ENCODE assay signal across 9 cellular contexts in the genomic region with DNA sequence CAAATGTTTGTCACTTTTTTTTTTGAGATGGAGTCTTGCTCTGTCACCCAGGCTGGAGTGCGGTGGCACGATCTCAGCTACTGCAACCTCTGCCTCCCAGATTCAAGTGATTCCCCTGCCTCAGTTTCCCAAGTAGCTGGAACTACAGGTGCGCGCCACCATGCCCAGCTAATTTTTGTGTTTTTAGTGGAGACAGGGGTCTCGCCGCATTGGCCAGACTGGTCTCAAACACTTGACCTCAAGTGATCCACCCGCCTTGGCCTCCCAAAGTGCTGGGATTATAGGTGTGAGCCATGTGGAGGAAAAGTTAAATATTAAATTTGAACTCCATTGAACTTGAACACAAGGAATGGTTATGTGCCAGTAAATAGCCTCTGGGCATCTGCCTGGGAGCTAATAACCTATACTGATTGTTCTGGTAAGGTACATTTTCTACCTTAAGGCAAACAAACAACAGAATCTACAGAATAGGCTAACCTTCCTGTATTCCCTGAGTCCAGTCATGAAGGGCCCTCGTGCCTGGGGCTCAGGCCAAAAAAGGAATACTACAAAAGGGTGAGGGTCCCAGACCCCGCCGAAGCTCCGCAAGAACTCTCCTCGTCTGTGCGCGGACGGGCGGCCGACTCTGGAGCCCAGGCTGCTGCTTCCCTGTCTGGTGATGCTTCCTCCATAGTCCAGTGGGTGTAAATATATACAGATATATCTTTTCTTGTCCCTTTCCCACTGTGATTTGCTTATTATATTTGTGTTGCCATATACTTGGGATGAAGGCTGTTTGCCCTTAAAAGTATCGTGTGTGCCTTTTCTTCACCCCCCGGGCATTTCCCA.
DNase-seq lines count a peak whose midpoint lies in the region; ATAC-seq and TF ChIP-seq lines count a peak whose summit lies in the region.
"Had no signal": no experiment of that assay in that cellular context is flagged by ENCODE, and none has a peak within 500 bp of the region (broad histone marks: within the 10 kb centered on the region; RNA-seq: fewer than 3 reads in every experiment).

No MANE protein-coding gene starts in this region.

- no peaks in the 10 kb centered on the region for H3K36me3 Mint-ChIP-seq in naive thymus-derived CD8-positive, alpha-beta T cell

- H3K27ac Mint-ChIP-seq in naive thymus-derived CD8-positive, alpha-beta T cell, result peak overlapping the region in 2 of 10 donors; percentile 72 to 78

- TF ChIP-seq CTCF in NB4 (IDR thresholded peaks at IDR 0.05; ENCODE audit: low read depth, low read length) (no peak), dorsolateral prefrontal cortex (IDR thresholded peaks at IDR 0.05 in 54 of 56, conservative IDR thresholded peaks at IDR 0.05 in 2 of 56; ENCODE audit: low read depth in 1 of 56, partially characterized antibody in 56 of 56) (no peak), GM13977 (IDR thresholded peaks at IDR 0.05; ENCODE audit: extremely low read depth, insufficient read depth, missing control alignments) (no peak)

- peak overlapping the region; percentile 59 for H3K4me3 ChIP-seq in NB4 (ENCODE audit: low read depth, low read length)
- peak overlapping the region; percentile 39 to 78 (median 62) for H3K4me3 ChIP-seq in dorsolateral prefrontal cortex

- ATAC-seq in naive thymus-derived CD8-positive, alpha-beta T cell, result no peak
- ATAC-seq in GM21723 (IDR thresholded peaks at IDR 0.05; ENCODE audit: unreplicated experiment), result no peak

- in situ Hi-C loops in GM13977 (cut with MboI; ENCODE audit: low pct_unique_long_range_greater_than_20kb, low sequenced_read_pairs, unreplicated experiment), result no loop called here

- POLR2A ChIA-PET in naive thymus-derived CD8-positive, alpha-beta T cell (lab: Charles Lee), result no interaction called here

- H3K4me1 Mint-ChIP-seq in naive thymus-derived CD8-positive, alpha-beta T cell, result peaks cover 0 to 12% (median 8%) of the 10 kb centered on the region in 4 donors

- TF ChIP-seq POLR2A in NB4 (IDR thresholded peaks at IDR 0.05; ENCODE audit: extremely low read depth, insufficient read length), result no peak

- H3K27ac ChIP-seq in dorsolateral prefrontal cortex, result peak overlapping the region in 18 of 59 donors; percentile 5 to 67 (median 31)

- peaks cover 6 to 39% (median 18%) of the 10 kb centered on the region in 5 donors for H3K27me3 Mint-ChIP-seq in naive thymus-derived CD8-positive, alpha-beta T cell

- H3K4me3 Mint-ChIP-seq in naive thymus-derived CD8-positive, alpha-beta T cell, result peak overlapping the region in 9 of 10 donors; percentile 15 to 77 (median 65)

- DNase-seq in AG20443 (ENCODE audit: low spot score) (peak; percentile 34), NB4 (ENCODE audit: low read depth) (no peak), dorsolateral prefrontal cortex (peak in 1 of 10 donors; percentile 50), GM13977 (ENCODE audit: low spot score) (no peak), H4 (ENCODE audit: low spot score) (no peak)
- no peak for DNase-seq in naive thymus-derived CD8-positive, alpha-beta T cell
- no peak for DNase-seq in effector CD8-positive, alpha-beta T cell (lab: John Stamatoyannopoulos, UW)
- DNase-seq: activated gamma-delta T cell had no signal

- H3K27me3 ChIP-seq in dorsolateral prefrontal cortex, result peaks cover 0 to 5% (median 0%) of the 10 kb centered on the region in 45 donors

- H3K9me3 Mint-ChIP-seq in naive thymus-derived CD8-positive, alpha-beta T cell, result no peaks in the 10 kb centered on the region

- intact Hi-C loops in dorsolateral prefrontal cortex (cut with DNase I), result no loop called here
